25 cellular contexts compared by ENCODE assay signal in the genomic region with DNA sequence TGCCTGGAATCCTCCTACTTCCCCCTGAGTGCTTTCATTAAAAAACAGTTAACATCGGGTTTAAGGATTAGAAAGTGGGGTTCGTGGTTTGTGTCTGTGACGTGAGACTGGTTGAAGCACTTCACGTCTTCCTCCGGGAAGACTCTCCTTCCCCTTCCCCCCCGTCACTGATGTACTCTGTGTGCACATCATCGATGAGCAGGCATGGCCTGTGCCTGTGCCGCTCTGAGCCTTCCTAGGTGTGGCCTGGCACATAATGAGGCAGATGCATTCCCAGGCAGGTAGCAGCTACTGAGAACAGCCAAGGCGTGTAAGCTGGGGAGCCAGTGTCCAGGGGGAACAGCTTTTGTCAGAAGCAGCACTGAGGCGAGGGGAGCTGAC.
"Had no signal": no experiment of that assay in that cellular context is flagged by ENCODE, and none has a peak within 500 bp of the region (broad histone marks: within the 10 kb centered on the region; RNA-seq: fewer than 3 reads in every experiment).

No MANE protein-coding gene starts in this region.

- H3K4me3 Mint-ChIP-seq: activated CD4-positive, alpha-beta T cell treated with anti-CD3 and anti-CD28 coated beads, Interleukin-2, amount 10 ng/mL, durations not matched to agents 24 days and 14 days; activated CD8-positive, alpha-beta T cell treated with anti-CD3 and anti-CD28 coated beads for 36 hours; activated naive CD8-positive, alpha-beta T cell; activated T-cell treated with anti-CD3 and anti-CD28 coated beads, Interleukin-2, amount 50 U/mL, for 72 hours; nephron; stimulated activated memory B cell treated with anti-CD40 and anti-IgM and Interleukin-4, amounts not matched to agents 10 μg/mL and 1 μg/mL and 100 μg/mL, for 72 hours had no signal

- H3K27ac Mint-ChIP-seq: activated CD4-positive, alpha-beta T cell treated with anti-CD3 and anti-CD28 coated beads, Interleukin-2, amount 10 ng/mL, durations not matched to agents 24 days and 14 days; activated CD8-positive, alpha-beta T cell treated with anti-CD3 and anti-CD28 coated beads for 36 hours; activated naive CD8-positive, alpha-beta T cell; nephron; stimulated activated memory B cell treated with anti-CD40 and anti-IgM and Interleukin-4, amounts not matched to agents 10 μg/mL and 1 μg/mL and 100 μg/mL, for 72 hours had no signal

- H2AFZ ChIP-seq: parathyroid adenoma had no signal

- H3K4me1 ChIP-seq: parathyroid adenoma, psoas muscle had no signal

- H3K9ac ChIP-seq: parathyroid adenoma had no signal

- H3K4me2 ChIP-seq: smooth muscle cell had no signal

- H3K27me3 ChIP-seq: body of pancreas, dorsolateral prefrontal cortex, left lung, right atrium auricular region, tibial nerve had no signal

- ATAC-seq: activated CD8-positive, alpha-beta T cell treated with anti-CD3 and anti-CD28 coated beads for 36 hours; activated T-cell treated with anti-CD3 and anti-CD28 coated beads, Interleukin-2, amount 50 U/mL, for 72 hours; body of pancreas; left lung; lower lobe of right lung; psoas muscle; stimulated activated memory B cell treated with anti-CD40 and anti-IgM and Interleukin-4, amounts not matched to agents 10 μg/mL and 1 μg/mL and 100 μg/mL, for 72 hours had no signal

- H3K36me3 Mint-ChIP-seq: activated naive CD8-positive, alpha-beta T cell had no signal

- DNase-seq: activated CD4-positive, alpha-beta T cell treated with anti-CD3 and anti-CD28 coated beads, Interleukin-2, amount 10 ng/mL, durations not matched to agents 24 days and 14 days; activated CD4-positive, CD25-positive, alpha-beta regulatory T cell treated with anti-CD3 and anti-CD28 coated beads, Interleukin-2, amount 50 U/mL, for 72 hours; activated CD8-positive, alpha-beta T cell treated with anti-CD3 and anti-CD28 coated beads for 36 hours; activated effector memory CD4-positive, alpha-beta T cell treated with Interleukin-2 at 50 U/mL for 16 hours; activated naive CD4-positive, alpha-beta T cell treated with Interleukin-2 at 50 U/mL for 16 hours; activated T-cell treated with anti-CD3 and anti-CD28 coated beads, Interleukin-2, amount 50 U/mL, for 72 hours; body of pancreas; dorsolateral prefrontal cortex; effector memory CD4-positive, alpha-beta T cell; left lung; lower lobe of right lung; mesenchymal stem cell; psoas muscle; stimulated activated CD4-positive, alpha-beta T cell treated with anti-CD3 and anti-CD28 coated beads, Interleukin-1b, Interleukin-23, amount 100 ng/mL, for 48 hours; stimulated activated CD4-positive, alpha-beta T cell treated with anti-CD3 and anti-CD28 coated beads, Interleukin-4, amount 100 ng/mL, for 4 hours; stimulated activated CD8-positive, alpha-beta memory T cell treated with anti-CD3 and anti-CD28 coated beads, Interleukin-4, amount 100 ng/mL, for 48 hours; T-helper 9 cell had no signal

- H3K9me3 ChIP-seq: body of pancreas, left lung, lower lobe of right lung, psoas muscle, right atrium auricular region, tibial nerve had no signal

- H3K27me3 Mint-ChIP-seq: activated CD4-positive, alpha-beta T cell treated with anti-CD3 and anti-CD28 coated beads, Interleukin-2, amount 10 ng/mL, durations not matched to agents 24 days and 14 days; activated CD8-positive, alpha-beta T cell treated with anti-CD3 and anti-CD28 coated beads for 36 hours; activated naive CD8-positive, alpha-beta T cell; stimulated activated memory B cell treated with anti-CD40 and anti-IgM and Interleukin-4, amounts not matched to agents 10 μg/mL and 1 μg/mL and 100 μg/mL, for 72 hours had no signal

- H3K4me3 ChIP-seq: body of pancreas, coronary artery, dorsolateral prefrontal cortex, left lung, lower lobe of right lung, psoas muscle, right atrium auricular region, smooth muscle cell, tibial nerve had no signal

- H3K79me2 ChIP-seq: parathyroid adenoma had no signal

- H3K9me3 Mint-ChIP-seq: activated CD4-positive, alpha-beta T cell treated with anti-CD3 and anti-CD28 coated beads, Interleukin-2, amount 10 ng/mL, durations not matched to agents 24 days and 14 days; activated CD8-positive, alpha-beta T cell treated with anti-CD3 and anti-CD28 coated beads for 36 hours; activated T-cell treated with anti-CD3 and anti-CD28 coated beads, Interleukin-2, amount 50 U/mL, for 72 hours; nephron; stimulated activated memory B cell treated with anti-CD40 and anti-IgM and Interleukin-4, amounts not matched to agents 10 μg/mL and 1 μg/mL and 100 μg/mL, for 72 hours had no signal

- H3K27ac ChIP-seq: body of pancreas, coronary artery, left lung, lower lobe of right lung, parathyroid adenoma, psoas muscle, right atrium auricular region, tibial nerve had no signal
